Comparison of ENCODE assay signal across 27 cellular contexts in the genomic region with DNA sequence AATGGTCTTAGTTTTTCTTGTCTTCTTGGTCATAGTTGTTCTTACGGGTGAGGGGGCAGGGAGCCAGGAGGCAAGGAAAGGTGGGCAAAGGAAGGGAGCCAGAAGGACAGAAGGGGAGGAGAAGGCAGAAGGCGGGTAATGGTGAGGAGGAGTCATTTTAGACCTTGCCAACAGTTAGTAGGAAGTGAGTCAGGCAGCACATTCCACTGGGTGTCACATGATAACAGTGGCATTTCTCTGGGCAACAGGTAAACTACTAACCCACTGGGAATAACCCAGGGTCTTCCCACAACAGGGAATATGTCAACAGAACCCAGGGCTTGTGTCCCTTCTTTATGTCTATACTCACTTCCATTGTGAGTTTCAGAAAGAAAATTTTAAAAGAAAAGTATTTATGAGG.
DNase-seq lines count a peak whose midpoint lies in the region; ATAC-seq, FAIRE-seq and TF ChIP-seq lines count a peak whose summit lies in the region.
"Had no signal": no experiment of that assay in that cellular context is flagged by ENCODE, and none has a peak within 500 bp of the region (broad histone marks: within the 10 kb centered on the region; RNA-seq: fewer than 3 reads in every experiment).

No MANE protein-coding gene starts in this region.

- no peak for ATAC-seq in left ventricle myocardium superior
- ATAC-seq: activated naive CD8-positive, alpha-beta T cell treated with anti-CD3 and anti-CD28 coated beads, Interleukin-2, amount 50 U/mL, for 24 hours; K562; sciatic nerve; stimulated activated memory B cell treated with anti-CD40 and anti-IgM and Interleukin-4, amounts not matched to agents 10 μg/mL and 1 μg/mL and 100 μg/mL, for 72 hours had no signal

- no peak for TF ChIP-seq POLR2A in GM12892 (IDR thresholded peaks at IDR 0.05; ENCODE audit: low read depth, low read length)

- peak; percentile 73 for DNase-seq in Daoy (ENCODE audit: low read depth)
- peak; percentile 46 for DNase-seq in NCI-H226
- DNase-seq in epithelial cell of esophagus (ENCODE audit: low read depth): peak; percentile 75
- DNase-seq in mucosa of gallbladder (ENCODE audit: low spot score): peak; percentile 47
- no peak for DNase-seq in left ventricle myocardium superior
- DNase-seq in GM12892 (ENCODE audit: insufficient read length): no peak
- no peak for DNase-seq in NCI-H82 treated with DMSO at 0.1 percent for 48 hours (lab: John Stamatoyannopoulos, UW; ENCODE audit: unreplicated experiment)
- DNase-seq in cerebellum (ENCODE audit: low spot score): no peak
- DNase-seq: activated CD8-positive, alpha-beta memory T cell treated with anti-CD3 and anti-CD28 coated beads for 24 hours; activated naive CD8-positive, alpha-beta T cell treated with anti-CD3 and anti-CD28 coated beads, Interleukin-2, amount 50 U/mL, for 24 hours; activated T-cell treated with anti-CD3 and anti-CD28 coated beads, Interleukin-2, amount 50 U/mL, for 1 hour; C1 segment of cervical spinal cord; Caco-2; DND-41; dorsolateral prefrontal cortex; GOT3; left cardiac atrium; NCI-H1417 treated with DMSO at 0.1 percent for 48 hours; NCI-H2081 treated with DMSO at 0.1 percent for 48 hours; NCI-H345; NCI-H748 treated with DMSO at 0.1 percent for 48 hours; stimulated activated CD4-positive, alpha-beta T cell treated with anti-CD3 and anti-CD28 coated beads, Interleukin-4, amount 100 ng/mL, for 4 hours; upper lobe of left lung had no signal

- TF ChIP-seq CTCF in epithelial cell of esophagus (IDR thresholded peaks at IDR 0.05; ENCODE audit: insufficient read depth, low read depth, low read length, missing control alignments): no peak

- intact Hi-C loops in left ventricle myocardium superior (cut with micrococcal nuclease): no loop called here

- H3K4me3 ChIP-seq in epithelial cell of esophagus (ENCODE audit: low read length): no peak overlapping the region
- H3K4me3 ChIP-seq: dorsolateral prefrontal cortex, K562, neural progenitor cell, upper lobe of left lung had no signal

- FAIRE-seq in GM12892 (lab: Jason Lieb, UNC): no peak
- FAIRE-seq: K562 had no signal

Comparison
In these comparisons a context has a peak if more than half of its experiments do, and no peak if none do; other contexts are left out.
1. DNase-seq: peak in Daoy (single experiment), NCI-H226 (single experiment), epithelial cell of esophagus (single experiment) and mucosa of gallbladder (single experiment); none in left ventricle myocardium superior (single experiment), GM12892 (single experiment), NCI-H82 treated with DMSO at 0.1 percent for 48 hours (single experiment) and cerebellum (single experiment).